ENCODE assay signal across 27 cellular contexts in genomic region chr1:169186106-169186505, GRCh38.
"Had no signal": no experiment of that assay in that cellular context is flagged by ENCODE, and none has a peak within 500 bp of the region (broad histone marks: within the 10 kb centered on the region; RNA-seq: fewer than 3 reads in every experiment).

No MANE protein-coding gene starts in this region.

- H3K36me3 ChIP-seq: left ventricle myocardium inferior, uterus, WERI-Rb-1 had no signal

- H3K9me3 Mint-ChIP-seq: activated naive CD8-positive, alpha-beta T cell treated with anti-CD3 and anti-CD28 coated beads, Interleukin-2, amount 50 U/mL, for 24 hours; activated T-helper 1 cell treated with anti-CD3 and anti-CD28 coated beads, Interleukin-12 subunit alpha, Interleukin-12 subunit beta, Interleukin-2, Interleukin-4 antibody, amounts not matched to agents 30 ng/mL and 10 ng/mL and 1 ng/mL, durations not matched to agents 14 hours and 24 hours and 36 hours; dendritic cell treated with granulocyte-macrophage colony-stimulating factor and Interleukin-4, amounts not matched to agents 40 ng/mL and 50 ng/mL, for 4 days; immature natural killer cell; natural killer cell; stimulated activated naive B cell treated with anti-CD40 and anti-IgM and Interleukin-4, amounts not matched to agents 10 μg/mL and 1 μg/mL and 100 μg/mL, for 72 hours had no signal

- H3K27ac Mint-ChIP-seq: activated CD8-positive, alpha-beta T cell treated with anti-CD3 and anti-CD28 coated beads, Interleukin-2, amount 10 ng/mL, durations not matched to agents 7 days and 5 days; activated naive CD8-positive, alpha-beta T cell treated with anti-CD3 and anti-CD28 coated beads, Interleukin-2, amount 50 U/mL, for 24 hours; activated T-helper 1 cell treated with anti-CD3 and anti-CD28 coated beads, Interleukin-12 subunit alpha, Interleukin-12 subunit beta, Interleukin-2, Interleukin-4 antibody, amounts not matched to agents 30 ng/mL and 10 ng/mL and 1 ng/mL, durations not matched to agents 14 hours and 24 hours and 36 hours; brain; dendritic cell treated with granulocyte-macrophage colony-stimulating factor and Interleukin-4, amounts not matched to agents 40 ng/mL and 50 ng/mL, for 4 days; immature natural killer cell; natural killer cell; stimulated activated naive B cell treated with anti-CD40 and anti-IgM and Interleukin-4, amounts not matched to agents 10 μg/mL and 1 μg/mL and 100 μg/mL, for 72 hours had no signal

- H3K4me1 Mint-ChIP-seq: activated naive CD8-positive, alpha-beta T cell treated with anti-CD3 and anti-CD28 coated beads, Interleukin-2, amount 50 U/mL, for 24 hours; natural killer cell; stimulated activated naive B cell treated with anti-CD40 and anti-IgM and Interleukin-4, amounts not matched to agents 10 μg/mL and 1 μg/mL and 100 μg/mL, for 72 hours had no signal

- H3K9me3 ChIP-seq: left ventricle myocardium inferior, testis, uterus had no signal

- H3K27ac ChIP-seq: hepatocyte, left ventricle myocardium inferior, testis, uterus, WERI-Rb-1 had no signal

- H3K36me3 Mint-ChIP-seq: immature natural killer cell, natural killer cell had no signal

- H3K4me3 Mint-ChIP-seq: activated CD8-positive, alpha-beta T cell treated with anti-CD3 and anti-CD28 coated beads, Interleukin-2, amount 10 ng/mL, durations not matched to agents 7 days and 5 days; activated naive CD8-positive, alpha-beta T cell treated with anti-CD3 and anti-CD28 coated beads, Interleukin-2, amount 50 U/mL, for 24 hours; activated T-helper 1 cell treated with anti-CD3 and anti-CD28 coated beads, Interleukin-12 subunit alpha, Interleukin-12 subunit beta, Interleukin-2, Interleukin-4 antibody, amounts not matched to agents 30 ng/mL and 10 ng/mL and 1 ng/mL, durations not matched to agents 14 hours and 24 hours and 36 hours; brain; dendritic cell treated with granulocyte-macrophage colony-stimulating factor and Interleukin-4, amounts not matched to agents 40 ng/mL and 50 ng/mL, for 4 days; immature natural killer cell; natural killer cell; stimulated activated naive B cell treated with anti-CD40 and anti-IgM and Interleukin-4, amounts not matched to agents 10 μg/mL and 1 μg/mL and 100 μg/mL, for 72 hours had no signal

- ATAC-seq: activated CD8-positive, alpha-beta T cell treated with anti-CD3 and anti-CD28 coated beads, Interleukin-2, amount 10 ng/mL, durations not matched to agents 7 days and 5 days; activated naive CD8-positive, alpha-beta T cell treated with anti-CD3 and anti-CD28 coated beads, Interleukin-2, amount 50 U/mL, for 24 hours; natural killer cell; stimulated activated naive B cell treated with anti-CD40 and anti-IgM and Interleukin-4, amounts not matched to agents 10 μg/mL and 1 μg/mL and 100 μg/mL, for 72 hours had no signal

- H3K4me1 ChIP-seq: left ventricle myocardium inferior, testis, uterus had no signal

- H3K4me3 ChIP-seq: hepatocyte, left ventricle myocardium inferior, testis, uterus had no signal

- DNase-seq: activated CD4-positive, alpha-beta T cell treated with anti-CD3 and anti-CD28 coated beads, Interleukin-2, amount 50 U/mL, for 1 hour; activated CD4-positive, CD25-positive, alpha-beta regulatory T cell treated with anti-CD3 and anti-CD28 coated beads, Interleukin-2, amount 50 U/mL, for 72 hours; activated CD8-positive, alpha-beta T cell treated with anti-CD3 and anti-CD28 coated beads, Interleukin-2, amount 10 ng/mL, durations not matched to agents 7 days and 5 days; activated gamma-delta T cell; activated naive CD4-positive, alpha-beta T cell treated with anti-CD3 and anti-CD28 coated beads, Interleukin-2, amount 50 U/mL, for 16 hours; activated naive CD8-positive, alpha-beta T cell treated with anti-CD3 and anti-CD28 coated beads, Interleukin-2, amount 50 U/mL, for 24 hours; aorta; effector CD8-positive, alpha-beta T cell; foreskin melanocyte; glutamatergic neuron; immature natural killer cell; kidney glomerular epithelial cell; left ventricle myocardium inferior; midbrain; natural killer cell; retina; stimulated activated CD4-positive, alpha-beta T cell treated with anti-CD3 and anti-CD28 coated beads, Interleukin-2, amount 100 ng/mL, for 48 hours; stimulated activated CD8-positive, alpha-beta memory T cell treated with anti-CD3 and anti-CD28 coated beads, Interleukin-4, amount 100 ng/mL, for 48 hours; stimulated activated naive B cell treated with anti-CD40 and anti-IgM and Interleukin-4, amounts not matched to agents 10 μg/mL and 1 μg/mL and 100 μg/mL, for 72 hours; testis; trophoblast cell; uterus; WERI-Rb-1 had no signal

- H3K27me3 ChIP-seq: hepatocyte, testis, uterus had no signal

- H3K27me3 Mint-ChIP-seq: activated naive CD8-positive, alpha-beta T cell treated with anti-CD3 and anti-CD28 coated beads, Interleukin-2, amount 50 U/mL, for 24 hours; brain; dendritic cell treated with granulocyte-macrophage colony-stimulating factor and Interleukin-4, amounts not matched to agents 40 ng/mL and 50 ng/mL, for 4 days; stimulated activated naive B cell treated with anti-CD40 and anti-IgM and Interleukin-4, amounts not matched to agents 10 μg/mL and 1 μg/mL and 100 μg/mL, for 72 hours had no signal
